Comparison of ENCODE assay signal across 24 cellular contexts in genomic region chr7:140308060-140308459, GRCh38.
DNase-seq lines count a peak whose midpoint lies in the region; ATAC-seq, FAIRE-seq and TF ChIP-seq lines count a peak whose summit lies in the region.
"Had no signal": no experiment of that assay in that cellular context is flagged by ENCODE, and none has a peak within 500 bp of the region (broad histone marks: within the 10 kb centered on the region; RNA-seq: fewer than 3 reads in every experiment).

No MANE protein-coding gene starts in this region.

- WGBS in K562 (ENCODE audit: insufficient coverage, low coverage, missing lambda C conversion rate) = 42% methylated on average over 3 of the region's 3 CpGs
- 91 to 93% methylated on average over 3 of the region's 3 CpGs for WGBS in aorta, 2 donors

- intact Hi-C loops in K562 (cut with micrococcal nuclease) (no loop called here), mucosa of descending colon (cut with DNase I, micrococcal nuclease) (no loop called here), uterus (cut with DNase I; ENCODE audit: low total_unique reads) (no loop called here), aorta (cut with DNase I) (no loop called here), cardiac septum (cut with DNase I) (no loop called here)
- intact Hi-C loops in dendritic cell treated with granulocyte-macrophage colony-stimulating factor and Interleukin-4, amounts not matched to agents 40 ng/mL and 50 ng/mL, for 4 days (cut with micrococcal nuclease) = no loop called here

- no peak overlapping the region for H3K4me3 Mint-ChIP-seq in dendritic cell treated with granulocyte-macrophage colony-stimulating factor and Interleukin-4, amounts not matched to agents 40 ng/mL and 50 ng/mL, for 4 days
- H3K4me3 Mint-ChIP-seq: CD4-positive, CD25-positive, alpha-beta regulatory T cell; CD8-positive, alpha-beta memory T cell; HFFc6; IgD-negative memory B cell had no signal

- in situ Hi-C loops in K562 (cut with MboI) = no loop called here

- ATAC-seq in K562 (no peak), mucosa of descending colon (peak; percentile 71), aorta (ENCODE audit: low FRiP score) (no peak)

- TF ChIP-seq EP300 in K562 (IDR thresholded peaks at IDR 0.05; ENCODE audit: low read length) = no peak

- CTCF ChIA-PET in K562 (lab: Yijun Ruan, JAX; ENCODE audit: low intra/inter-chr PET ratio) = interaction anchor here (0.6 kb wide), 1 partner anchor 280 kb away, joined by 3 read pairs; no protein-coding TSS in a partner anchor

- H3K9me1 ChIP-seq in K562 (ENCODE audit: control insufficient read depth, insufficient read depth, low read length) = no peaks in the 10 kb centered on the region

- no peaks in the 10 kb centered on the region for H3K4me1 ChIP-seq in K562 (replicated peaks in 1 of 2; ENCODE audit: control insufficient read depth in 2 of 2, insufficient read depth in 2 of 2, low read length in 2 of 2)
- H3K4me1 ChIP-seq in mucosa of descending colon (ENCODE audit: low read depth) = peaks cover 17% of the 10 kb centered on the region
- H3K4me1 ChIP-seq in uterus = peaks cover 0 to 3% of the 10 kb centered on the region in 2 donors
- H3K4me1 ChIP-seq in aorta (ENCODE audit: control insufficient read depth in 1 of 2, insufficient read depth in 2 of 2, low read length in 2 of 2) = no peaks in the 10 kb centered on the region
- H3K4me1 ChIP-seq: BE2C had no signal

- H3K27me3 Mint-ChIP-seq in dendritic cell treated with granulocyte-macrophage colony-stimulating factor and Interleukin-4, amounts not matched to agents 40 ng/mL and 50 ng/mL, for 4 days = no peaks in the 10 kb centered on the region

- H3K9me3 ChIP-seq in K562 (replicated peaks; ENCODE audit: control insufficient read depth, insufficient read depth, low read depth, low read length) (peaks cover 7% of the 10 kb centered on the region), mucosa of descending colon (peaks cover 2% of the 10 kb centered on the region), uterus (no peaks in the 10 kb centered on the region), aorta (ENCODE audit: control insufficient read depth, low read length) (no peaks in the 10 kb centered on the region)
- H3K9me3 ChIP-seq: BE2C had no signal

- no peak overlapping the region for H3K4me2 ChIP-seq in K562 (ENCODE audit: insufficient read depth, low read length)

- DNase-seq in K562 (ENCODE audit: extremely low read depth in 1 of 4, low spot score in 3 of 4) (no peak), mucosa of descending colon (peak in 1 of 3 donors; percentile 30), uterus (no peak), NCI-H2227 (lab: John Stamatoyannopoulos, UW; ENCODE audit: unreplicated experiment) (no peak), aorta (no peak), cardiac septum (ENCODE audit: low spot score) (no peak)
- DNase-seq: ACHN; BE2C; C1 segment of cervical spinal cord; CD4-positive, CD25-positive, alpha-beta regulatory T cell; CD8-positive, alpha-beta memory T cell; COR-L47; GM23248; HCEC 1CT; HFFc6 had no signal

- no peaks in the 10 kb centered on the region for H3K79me2 ChIP-seq in K562 (ENCODE audit: control insufficient read depth, insufficient read depth, low read length)

- TF ChIP-seq POLR2A in K562 (conservative IDR thresholded peaks at IDR 0.05) (no peak), uterus (IDR thresholded peaks at IDR 0.05) (no peak)

- H3K9ac ChIP-seq in K562 (ENCODE audit: insufficient read depth in 1 of 2, low read depth in 2 of 2, low read length in 2 of 2) = no peak overlapping the region
- H3K9ac ChIP-seq: GM23248 had no signal

- 0 out of 2 replicates have a peak overlapping the region, but pooled peaks have one; percentile 14 for H2AFZ ChIP-seq in K562 (ENCODE audit: low read depth, low read length)
- H2AFZ ChIP-seq: GM23248 had no signal

- POLR2A ChIA-PET in K562 (lab: Yijun Ruan, JAX) = interaction anchor here (1.0 to 1.5 kb wide), 3 partner anchors 8 to 23 kb away, joined by 4 to 6 read pairs (median 6); no protein-coding TSS in a partner anchor

- no peaks in the 10 kb centered on the region for H4K20me1 ChIP-seq in K562 (replicated peaks; ENCODE audit: control insufficient read depth, insufficient read depth, low read length)

- H3K36me3 ChIP-seq in K562 (ENCODE audit: control insufficient read depth, insufficient read depth, low read length) = no peaks in the 10 kb centered on the region
- H3K36me3 ChIP-seq in mucosa of descending colon (ENCODE audit: low read depth) = no peaks in the 10 kb centered on the region
- H3K36me3 ChIP-seq in uterus = no peaks in the 10 kb centered on the region
- H3K36me3 ChIP-seq in aorta (ENCODE audit: control insufficient read depth in 1 of 2, insufficient read depth in 2 of 2, low read length in 1 of 2) = no peaks in the 10 kb centered on the region
- H3K36me3 ChIP-seq: BE2C had no signal

- BruUV-seq in K562 (replicated peaks; lab: Mats Ljungman, UMichigan) = no TSS peak

- H3K36me3 Mint-ChIP-seq in dendritic cell treated with granulocyte-macrophage colony-stimulating factor and Interleukin-4, amounts not matched to agents 40 ng/mL and 50 ng/mL, for 4 days (ENCODE audit: low read depth) = peaks cover 47% of the 10 kb centered on the region
- H3K36me3 Mint-ChIP-seq: IgD-negative memory B cell had no signal

- no peak for TF ChIP-seq RAD21 in K562 (CRISPR knock-in tag; conservative IDR thresholded peaks at IDR 0.05 in 1 of 2, IDR thresholded peaks at IDR 0.05 in 1 of 2)

- peaks cover 92% of the 10 kb centered on the region for H3K4me1 Mint-ChIP-seq in dendritic cell treated with granulocyte-macrophage colony-stimulating factor and Interleukin-4, amounts not matched to agents 40 ng/mL and 50 ng/mL, for 4 days (ENCODE audit: low read depth)

- peak overlapping the region; percentile 50 for H3K27ac Mint-ChIP-seq in dendritic cell treated with granulocyte-macrophage colony-stimulating factor and Interleukin-4, amounts not matched to agents 40 ng/mL and 50 ng/mL, for 4 days
- H3K27ac Mint-ChIP-seq: CD4-positive, CD25-positive, alpha-beta regulatory T cell; CD8-positive, alpha-beta memory T cell; HFFc6; IgD-negative memory B cell had no signal

- H3K27me3 ChIP-seq in K562 (ENCODE audit: control insufficient read depth in 2 of 2, insufficient read depth in 2 of 2, low read length in 2 of 2) (no peaks in the 10 kb centered on the region), uterus (no peaks in the 10 kb centered on the region), aorta (ENCODE audit: control insufficient read depth in 1 of 2, insufficient read depth in 2 of 2, low read length in 1 of 2) (no peaks in the 10 kb centered on the region)
- H3K27me3 ChIP-seq: BE2C had no signal

- H3K9me3 Mint-ChIP-seq in dendritic cell treated with granulocyte-macrophage colony-stimulating factor and Interleukin-4, amounts not matched to agents 40 ng/mL and 50 ng/mL, for 4 days = peaks cover 8% of the 10 kb centered on the region

- no peak for TF ChIP-seq CTCF in K562 (IDR thresholded peaks at IDR 0.05 in 2 of 3, conservative IDR thresholded peaks at IDR 0.05 in 1 of 3; ENCODE audit: insufficient read depth in 2 of 3, low read depth in 1 of 3, low read length in 3 of 3)
- no peak for TF ChIP-seq CTCF in mucosa of descending colon (IDR thresholded peaks at IDR 0.05)
- no peak for TF ChIP-seq CTCF in uterus (IDR thresholded peaks at IDR 0.05)

- H3K27ac ChIP-seq in K562 (ENCODE audit: extremely low read depth, low read depth, low read length) (no peak overlapping the region), uterus (peak overlapping the region; percentile 31 to 66), aorta (ENCODE audit: low read depth in 1 of 2, low read length in 2 of 2) (no peak overlapping the region)
- H3K27ac ChIP-seq: GM23248 had no signal

- H3K4me3 ChIP-seq in K562 (no peak overlapping the region), mucosa of descending colon (no peak overlapping the region), uterus (no peak overlapping the region), aorta (ENCODE audit: low read length in 2 of 2) (no peak overlapping the region)
- H3K4me3 ChIP-seq: GM23248 had no signal

- FAIRE-seq in K562 (lab: Jason Lieb, UNC) = no peak
- FAIRE-seq: A204.1, D721Med, G401.6, GM12891, GM18507, H54, HTR-8/SVneo had no signal

TF ChIP-seq in K562, 482 proteins besides CTCF, POLR2A, EP300 and RAD21:
- TF ChIP-seq, protein P1, sequence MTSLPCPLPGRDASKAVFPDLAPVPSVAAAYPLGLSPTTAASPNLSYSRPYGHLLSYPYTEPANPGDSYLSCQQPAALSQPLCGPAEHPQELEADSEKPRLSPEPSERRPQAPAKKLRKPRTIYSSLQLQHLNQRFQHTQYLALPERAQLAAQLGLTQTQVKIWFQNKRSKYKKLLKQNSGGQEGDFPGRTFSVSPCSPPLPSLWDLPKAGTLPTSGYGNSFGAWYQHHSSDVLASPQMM (CRISPR knock-in tag; IDR thresholded peaks at IDR 0.05) = no peak
- TF ChIP-seq L3MBTL2 (IDR thresholded peaks at IDR 0.05) = no peak
- no peak for TF ChIP-seq GTF2E2 (tag; IDR thresholded peaks at IDR 0.05)
- TF ChIP-seq MITF (IDR thresholded peaks at IDR 0.05) = no peak
- no peak for TF ChIP-seq MYC (IDR thresholded peaks at IDR 0.05; ENCODE audit: low read depth, low read length)
- no peak for TF ChIP-seq MYC (CRISPR knock-in tag; IDR thresholded peaks at IDR 0.05; ENCODE audit: borderline replicate concordance, low read depth)
- no peak for TF ChIP-seq PURB (CRISPR knock-in tag; IDR thresholded peaks at IDR 0.05; ENCODE audit: low read depth)
- TF ChIP-seq HLTF (IDR thresholded peaks at IDR 0.05) = no peak
TF ChIP-seq in K562: peak in this region for 0.

Comparison
In these comparisons a context has a peak if more than half of its experiments do, and no peak if none do; other contexts are left out.
1. H3K27ac ChIP-seq: peak in uterus (2 of 2); none in K562 (single experiment) and aorta (0 of 2).